Comparison of ENCODE assay signal across 21 cellular contexts in the genomic region with DNA sequence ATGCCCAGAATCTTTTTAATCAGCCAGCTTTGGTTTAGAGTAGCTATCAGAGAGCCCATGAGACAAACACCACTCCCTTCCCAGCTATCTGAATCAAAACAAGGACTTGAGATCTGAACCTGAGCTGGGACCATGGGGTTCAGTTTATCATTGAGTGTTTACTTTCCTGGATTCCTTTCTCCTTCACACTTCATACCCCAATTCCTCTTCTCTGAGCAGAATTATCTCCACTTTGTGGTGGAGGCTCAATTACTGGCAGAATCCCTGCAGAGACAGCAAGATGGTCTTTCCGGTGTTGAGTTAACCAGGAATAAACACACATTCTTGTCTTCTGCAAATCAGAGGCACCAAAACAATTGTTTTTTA.
"Had no signal": no experiment of that assay in that cellular context is flagged by ENCODE, and none has a peak within 500 bp of the region (broad histone marks: within the 10 kb centered on the region; RNA-seq: fewer than 3 reads in every experiment).

No MANE protein-coding gene starts in this region.

- H3K36me3 ChIP-seq: cardiac muscle cell, ovary, right atrium auricular region, tibial artery had no signal

- DNase-seq: activated CD4-positive, alpha-beta memory T cell treated with anti-CD3 and anti-CD28 coated beads for 36 hours; activated CD4-positive, alpha-beta T cell treated with anti-CD3 and anti-CD28 coated beads for 4 hours; activated CD4-positive, CD25-positive, alpha-beta regulatory T cell; activated naive CD4-positive, alpha-beta T cell treated with Interleukin-2 at 50 U/mL for 16 hours; activated T-cell treated with anti-CD3 and anti-CD28 coated beads, Interleukin-2, amount 50 U/mL, for 48 hours; dermis blood vessel endothelial cell; effector memory CD4-positive, alpha-beta T cell; glutamatergic neuron; hippocampal formation; left ventricle myocardium superior; mammary epithelial cell; ovary; psoas muscle; stimulated activated CD4-positive, alpha-beta T cell treated with anti-CD3 and anti-CD28 coated beads, Interleukin-4, amount 100 ng/mL, for 4 hours; stimulated activated naive CD8-positive, alpha-beta T cell treated with anti-CD3 and anti-CD28 coated beads, Interleukin-15, Interleukin-2, amounts not matched to agents 100 U/mL and 50 U/mL, for 24 hours; T-helper 17 cell; tibial artery had no signal

- H3K4me3 ChIP-seq: body of pancreas, cardiac muscle cell, ovary, psoas muscle, right atrium auricular region, tibial artery had no signal

- H3K27me3 ChIP-seq: body of pancreas, cardiac muscle cell, ovary, right atrium auricular region, tibial artery had no signal

- H3K9me3 ChIP-seq: body of pancreas, ovary, psoas muscle, right atrium auricular region, tibial artery had no signal

- H3K4me1 ChIP-seq: psoas muscle had no signal

- H3K27ac ChIP-seq: cardiac muscle cell, ovary, psoas muscle, right atrium auricular region, tibial artery had no signal

- ATAC-seq: esophagus mucosa; psoas muscle; stimulated activated naive CD8-positive, alpha-beta T cell treated with anti-CD3 and anti-CD28 coated beads, Interleukin-15, Interleukin-2, amounts not matched to agents 100 U/mL and 50 U/mL, for 24 hours; T-helper 17 cell had no signal
